In genomic region chr3:55721716-55722484, GRCh38 we compare ENCODE assay signal across 8 cellular contexts.
DNase-seq lines count a peak whose midpoint lies in the region; ATAC-seq and TF ChIP-seq lines count a peak whose summit lies in the region.

No MANE protein-coding gene starts in this region.

- no peaks in the 10 kb centered on the region for H3K36me3 ChIP-seq in DOHH2 (ENCODE audit: control insufficient read depth, low read length)

- H3K79me2 ChIP-seq in DOHH2 (ENCODE audit: control insufficient read depth, low read length), result no peaks in the 10 kb centered on the region

- H3K4me3 ChIP-seq in DOHH2 (ENCODE audit: low read length) (no peak overlapping the region), dorsolateral prefrontal cortex (no peak overlapping the region)

- no peak overlapping the region for H3K27ac ChIP-seq in DOHH2 (ENCODE audit: low read depth, low read length)
- no peak overlapping the region for H3K27ac ChIP-seq in dorsolateral prefrontal cortex

- no peaks in the 10 kb centered on the region for H3K9me3 ChIP-seq in DOHH2 (ENCODE audit: control insufficient read depth, insufficient read depth, low read length)

- no peaks in the 10 kb centered on the region for H3K9me2 ChIP-seq in DOHH2 (replicated peaks; ENCODE audit: control insufficient read depth, low read length)

- ATAC-seq in HG03439 (IDR thresholded peaks at IDR 0.05; ENCODE audit: unreplicated experiment), result no peak
- ATAC-seq in HG03571 (IDR thresholded peaks at IDR 0.05; ENCODE audit: unreplicated experiment), result no peak

- intact Hi-C loops in dorsolateral prefrontal cortex (cut with DNase I), result no loop called here

- no peaks in the 10 kb centered on the region for H4K20me1 ChIP-seq in DOHH2 (ENCODE audit: control insufficient read depth, insufficient read depth, low read depth, low read length)

- no peaks in the 10 kb centered on the region for H3K4me1 ChIP-seq in DOHH2 (ENCODE audit: control insufficient read depth, low read length)

- H3F3A ChIP-seq in DOHH2 (ENCODE audit: control insufficient read depth, insufficient read depth), result no peaks in the 10 kb centered on the region

- no peak overlapping the region for H3K4me2 ChIP-seq in DOHH2 (ENCODE audit: low read length)

- DNase-seq in dorsolateral prefrontal cortex (no peak), myocyte (ENCODE audit: low read depth) (peak; percentile 45), NCI-H2107 (lab: John Stamatoyannopoulos, UW) (no peak), NCI-H2227 treated with DMSO at 0.1 percent for 48 hours (lab: John Stamatoyannopoulos, UW) (no peak)

- TF ChIP-seq CTCF in DOHH2 (IDR thresholded peaks at IDR 0.05; ENCODE audit: low read depth, low read length, poor library complexity, severe bottlenecking), result peak; percentile 17
- TF ChIP-seq CTCF in LNCAP (IDR thresholded peaks at IDR 0.05), result peak; percentile 66
- TF ChIP-seq CTCF in dorsolateral prefrontal cortex (IDR thresholded peaks at IDR 0.05 in 54 of 56, conservative IDR thresholded peaks at IDR 0.05 in 2 of 56; ENCODE audit: low read depth in 1 of 56, partially characterized antibody in 56 of 56), result peak in 40 of 56 donors; percentile 14 to 62 (median 32)

- peaks cover 6% of the 10 kb centered on the region for H3K27me3 ChIP-seq in DOHH2 (ENCODE audit: control insufficient read depth, low read length)
- peaks cover 0 to 2% (median 0%) of the 10 kb centered on the region in 45 donors for H3K27me3 ChIP-seq in dorsolateral prefrontal cortex
